ENCODE assay signal across 24 cellular contexts in genomic region chr13:42849200-42849599, GRCh38.
"Had no signal": no experiment of that assay in that cellular context is flagged by ENCODE, and none has a peak within 500 bp of the region (broad histone marks: within the 10 kb centered on the region; RNA-seq: fewer than 3 reads in every experiment).

No MANE protein-coding gene starts in this region.

- H3K36me3 ChIP-seq: left ventricle myocardium inferior, pancreas, prostate gland, spleen, stomach, thyroid gland, transverse colon, upper lobe of left lung, vagina had no signal

- H3K4me1 Mint-ChIP-seq: naive thymus-derived CD4-positive, alpha-beta T cell; stimulated activated naive B cell treated with anti-CD40 and anti-IgM and Interleukin-4, amounts not matched to agents 10 μg/mL and 1 μg/mL and 100 μg/mL, for 72 hours had no signal

- H3K27ac ChIP-seq: left ventricle myocardium inferior, pancreas, prostate gland, skin epidermis, spleen, stomach, testis, thyroid gland, transverse colon, upper lobe of left lung, vagina had no signal

- H3K9me3 ChIP-seq: left ventricle myocardium inferior, mucosa of descending colon, pancreas, prostate gland, spleen, stomach, testis, thyroid gland, transverse colon, upper lobe of left lung, vagina had no signal

- H3K27ac Mint-ChIP-seq: naive thymus-derived CD4-positive, alpha-beta T cell; natural killer cell treated with Interleukin-12 subunit alpha and Interleukin-12 subunit beta and Interleukin-15 and Interleukin-18, amount 100 ng/mL, for 72 hours; stimulated activated naive B cell treated with anti-CD40 and anti-IgM and Interleukin-4, amounts not matched to agents 10 μg/mL and 1 μg/mL and 100 μg/mL, for 72 hours had no signal

- H3K4me3 ChIP-seq: left ventricle myocardium inferior, lung, mucosa of descending colon, pancreas, prostate gland, skin epidermis, spleen, stomach, testis, thyroid gland, transverse colon, upper lobe of left lung, vagina had no signal

- ATAC-seq: mucosa of descending colon; naive thymus-derived CD4-positive, alpha-beta T cell; natural killer cell treated with Interleukin-12 subunit alpha and Interleukin-12 subunit beta and Interleukin-15 and Interleukin-18, amount 100 ng/mL, for 72 hours; pancreas; right cardiac atrium; sciatic nerve; stimulated activated naive B cell treated with anti-CD40 and anti-IgM and Interleukin-4, amounts not matched to agents 10 μg/mL and 1 μg/mL and 100 μg/mL, for 72 hours; stimulated activated naive CD8-positive, alpha-beta T cell treated with anti-CD3 and anti-CD28 coated beads, Interleukin-15, Interleukin-2, amounts not matched to agents 100 U/mL and 50 U/mL, for 24 hours had no signal

- DNase-seq: hippocampal formation; islet precursor cell; left ventricle myocardium inferior; midbrain; mucosa of descending colon; naive thymus-derived CD4-positive, alpha-beta T cell; pancreas; posterior cingulate gyrus; retina; right cardiac atrium; spleen; stimulated activated naive B cell treated with anti-CD40 and anti-IgM and Interleukin-4, amounts not matched to agents 10 μg/mL and 1 μg/mL and 100 μg/mL, for 72 hours; stimulated activated naive CD8-positive, alpha-beta T cell treated with anti-CD3 and anti-CD28 coated beads, Interleukin-15, Interleukin-2, amounts not matched to agents 100 U/mL and 50 U/mL, for 24 hours; stomach; testis; thyroid gland; transverse colon; upper lobe of left lung had no signal

- H3K27me3 ChIP-seq: pancreas, spleen, stomach, testis, thyroid gland, transverse colon, upper lobe of left lung, vagina had no signal

- H3K4me1 ChIP-seq: left ventricle myocardium inferior, pancreas, prostate gland, spleen, stomach, testis, thyroid gland, transverse colon, upper lobe of left lung, vagina had no signal

- H3K36me3 Mint-ChIP-seq: naive thymus-derived CD4-positive, alpha-beta T cell; natural killer cell treated with Interleukin-12 subunit alpha and Interleukin-12 subunit beta and Interleukin-15 and Interleukin-18, amount 100 ng/mL, for 72 hours; stimulated activated naive B cell treated with anti-CD40 and anti-IgM and Interleukin-4, amounts not matched to agents 10 μg/mL and 1 μg/mL and 100 μg/mL, for 72 hours had no signal

- H3K9me3 Mint-ChIP-seq: natural killer cell treated with Interleukin-12 subunit alpha and Interleukin-12 subunit beta and Interleukin-15 and Interleukin-18, amount 100 ng/mL, for 72 hours; stimulated activated naive B cell treated with anti-CD40 and anti-IgM and Interleukin-4, amounts not matched to agents 10 μg/mL and 1 μg/mL and 100 μg/mL, for 72 hours had no signal

- H3K4me3 Mint-ChIP-seq: naive thymus-derived CD4-positive, alpha-beta T cell; natural killer cell treated with Interleukin-12 subunit alpha and Interleukin-12 subunit beta and Interleukin-15 and Interleukin-18, amount 100 ng/mL, for 72 hours; stimulated activated naive B cell treated with anti-CD40 and anti-IgM and Interleukin-4, amounts not matched to agents 10 μg/mL and 1 μg/mL and 100 μg/mL, for 72 hours had no signal
